In genomic region chr1:119101563-119101962, GRCh38 we compare ENCODE assay signal across 13 cellular contexts. TPM values are rescaled to one million over a fixed set of nuclear protein-coding genes. Genes with fewer than 3 reads are reported as not detected.
DNase-seq lines count a peak whose midpoint lies in the region; ATAC-seq and TF ChIP-seq lines count a peak whose summit lies in the region.
"Had no signal": no experiment of that assay in that cellular context is flagged by ENCODE, and none has a peak within 500 bp of the region (broad histone marks: within the 10 kb centered on the region; RNA-seq: fewer than 3 reads in every experiment).

No MANE protein-coding gene starts in this region.

- WGBS in spleen, 5 donors: 73 to 100% (median 98%) methylated on average over 1 of the region's 1 CpG

- TF ChIP-seq CTCF in BJ (IDR thresholded peaks at IDR 0.05; ENCODE audit: insufficient read depth, low read depth, low read length) (no peak), spleen (IDR thresholded peaks at IDR 0.05 in 8 of 11, conservative IDR thresholded peaks at IDR 0.05 in 3 of 11) (no peak)

- H3K9me3 ChIP-seq in spleen: no peaks in the 10 kb centered on the region

- H3K27me3 ChIP-seq in BJ (ENCODE audit: control insufficient read depth, insufficient read depth, low read length) (no peaks in the 10 kb centered on the region), spleen (replicated peaks in 1 of 7) (no peaks in the 10 kb centered on the region)

- H3K36me3 ChIP-seq in BJ (ENCODE audit: control insufficient read depth, insufficient read depth, low read length): no peaks in the 10 kb centered on the region
- no peaks in the 10 kb centered on the region for H3K36me3 ChIP-seq in spleen

- ATAC-seq in Right ventricle myocardium superior (ENCODE audit: poor library complexity): peak; percentile 86
- no peak for ATAC-seq in activated CD8-positive, alpha-beta memory T cell treated with anti-CD3 and anti-CD28 coated beads, Interleukin-2, amount 10 ng/mL, durations not matched to agents 7 days and 5 days
- ATAC-seq: esophagus mucosa had no signal

- H3K4me3 ChIP-seq in BJ (ENCODE audit: low read depth, low read length) (no peak overlapping the region), skeletal muscle cell (ENCODE audit: low read depth, low read length) (no peak overlapping the region), spleen (no peak overlapping the region)

- TF ChIP-seq POLR2A in spleen (IDR thresholded peaks at IDR 0.05): no peak

- no peak overlapping the region for H3K4me3 Mint-ChIP-seq in activated CD8-positive, alpha-beta memory T cell treated with anti-CD3 and anti-CD28 coated beads, Interleukin-2, amount 10 ng/mL, durations not matched to agents 7 days and 5 days
- no peak overlapping the region for H3K4me3 Mint-ChIP-seq in activated CD4-positive, alpha-beta T cell treated with anti-CD3 and anti-CD28 coated beads, Interleukin-2, amount 10 ng/mL, durations not matched to agents 7 days and 5 days

- no peaks in the 10 kb centered on the region for H3K4me1 ChIP-seq in spleen
- H3K4me1 ChIP-seq: parathyroid adenoma had no signal

- H3K27me3 Mint-ChIP-seq in activated CD8-positive, alpha-beta memory T cell treated with anti-CD3 and anti-CD28 coated beads, Interleukin-2, amount 10 ng/mL, durations not matched to agents 7 days and 5 days: no peaks in the 10 kb centered on the region
- no peaks in the 10 kb centered on the region for H3K27me3 Mint-ChIP-seq in activated CD4-positive, alpha-beta T cell treated with anti-CD3 and anti-CD28 coated beads, Interleukin-2, amount 10 ng/mL, durations not matched to agents 7 days and 5 days

- no peak overlapping the region for H3K27ac Mint-ChIP-seq in activated CD8-positive, alpha-beta memory T cell treated with anti-CD3 and anti-CD28 coated beads, Interleukin-2, amount 10 ng/mL, durations not matched to agents 7 days and 5 days
- no peak overlapping the region for H3K27ac Mint-ChIP-seq in activated CD4-positive, alpha-beta T cell treated with anti-CD3 and anti-CD28 coated beads, Interleukin-2, amount 10 ng/mL, durations not matched to agents 7 days and 5 days

- no peaks in the 10 kb centered on the region for H3K4me1 Mint-ChIP-seq in activated CD8-positive, alpha-beta memory T cell treated with anti-CD3 and anti-CD28 coated beads, Interleukin-2, amount 10 ng/mL, durations not matched to agents 7 days and 5 days
- H3K4me1 Mint-ChIP-seq in activated CD4-positive, alpha-beta T cell treated with anti-CD3 and anti-CD28 coated beads, Interleukin-2, amount 10 ng/mL, durations not matched to agents 7 days and 5 days: no peaks in the 10 kb centered on the region

- no peaks in the 10 kb centered on the region for H3K9me3 Mint-ChIP-seq in activated CD8-positive, alpha-beta memory T cell treated with anti-CD3 and anti-CD28 coated beads, Interleukin-2, amount 10 ng/mL, durations not matched to agents 7 days and 5 days (ENCODE audit: low read depth)
- peaks cover 8% of the 10 kb centered on the region for H3K9me3 Mint-ChIP-seq in activated CD4-positive, alpha-beta T cell treated with anti-CD3 and anti-CD28 coated beads, Interleukin-2, amount 10 ng/mL, durations not matched to agents 7 days and 5 days

- no peaks in the 10 kb centered on the region for H3K36me3 Mint-ChIP-seq in activated CD8-positive, alpha-beta memory T cell treated with anti-CD3 and anti-CD28 coated beads, Interleukin-2, amount 10 ng/mL, durations not matched to agents 7 days and 5 days
- H3K36me3 Mint-ChIP-seq in activated CD4-positive, alpha-beta T cell treated with anti-CD3 and anti-CD28 coated beads, Interleukin-2, amount 10 ng/mL, durations not matched to agents 7 days and 5 days (ENCODE audit: low read depth): no peaks in the 10 kb centered on the region

- CTCF ChIA-PET in BJ (lab: Yijun Ruan, JAX): interaction anchor here (1.0 kb wide), 1 partner anchor 12 kb away, joined by 3 read pairs; no protein-coding TSS in a partner anchor
- CTCF ChIA-PET in activated CD8-positive, alpha-beta memory T cell treated with anti-CD3 and anti-CD28 coated beads, Interleukin-2, amount 10 ng/mL, durations not matched to agents 7 days and 5 days (lab: Charles Lee): no interaction called here
- CTCF ChIA-PET in activated CD4-positive, alpha-beta T cell treated with anti-CD3 and anti-CD28 coated beads, Interleukin-2, amount 10 ng/mL, durations not matched to agents 7 days and 5 days (lab: Charles Lee): interaction anchor here (1.0 kb wide), 1 partner anchor 10 kb away, joined by 3 read pairs; no protein-coding TSS in a partner anchor

- intact Hi-C loops in Right ventricle myocardium superior (cut with DNase I): no loop called here
- intact Hi-C loops in spleen (cut with DNase I; ENCODE audit: low total_unique reads): no loop called here

- H3K27ac ChIP-seq in spleen: no peak overlapping the region

- POLR2A ChIA-PET in BJ (lab: Charles Lee): no interaction called here
- POLR2A ChIA-PET in activated CD4-positive, alpha-beta T cell treated with anti-CD3 and anti-CD28 coated beads, Interleukin-2, amount 10 ng/mL, durations not matched to agents 7 days and 5 days (lab: Charles Lee): no interaction called here

- DNase-seq in BJ (ENCODE audit: low read depth): peak; percentile 26
- peak; percentile 92 for DNase-seq in astrocyte of the hippocampus (ENCODE audit: low read depth, low spot score)
- DNase-seq in Right ventricle myocardium superior: no peak
- DNase-seq in skeletal muscle cell (ENCODE audit: low read depth): peak; percentile 93
- DNase-seq in activated CD8-positive, alpha-beta memory T cell treated with anti-CD3 and anti-CD28 coated beads, Interleukin-2, amount 10 ng/mL, durations not matched to agents 7 days and 5 days: no peak
- DNase-seq in spleen: no peak
- no peak for DNase-seq in COLO829 (ENCODE audit: low spot score)
- no peak for DNase-seq in activated CD4-positive, alpha-beta T cell treated with anti-CD3 and anti-CD28 coated beads, Interleukin-2, amount 10 ng/mL, durations not matched to agents 7 days and 5 days
- DNase-seq: C1 segment of cervical spinal cord, GDM1, NCI-H446 had no signal

RNA-seq across cellular contexts. Expression of gene WARS2, which starts 38.9 kb away (rescaled TPM):
- polyA plus RNA-seq in BJ (2011; rRNA removed) (10.4 and 17.7 TPM in 2 replicates), spleen (1 to 10 TPM; 2.9 to 4.4 (median 4.0) TPM)
- polyA minus RNA-seq in BJ (2011; rRNA and poly(A)+ RNA removed): 14.7 and 16.8 TPM in 2 replicates
- total RNA-seq in Right ventricle myocardium superior (6.5 TPM), spleen (10 to 100 TPM in 4 of 7 donors, 1 to 10 TPM in 3; 7.6 to 13.0 (median 10.5) TPM)
- total RNA-seq in activated CD8-positive, alpha-beta memory T cell treated with anti-CD3 and anti-CD28 coated beads, Interleukin-2, amount 10 ng/mL, durations not matched to agents 7 days and 5 days: 10 to 100 TPM; 12.0 to 14.0 TPM
- total RNA-seq in activated CD4-positive, alpha-beta T cell treated with anti-CD3 and anti-CD28 coated beads, Interleukin-2, amount 10 ng/mL, durations not matched to agents 7 days and 5 days: 10 to 100 TPM; 10.3 to 12.9 TPM

Comparison
In these comparisons a context has a peak if more than half of its experiments do, and no peak if none do; other contexts are left out.
1. DNase-seq: peak in BJ (single experiment), astrocyte of the hippocampus (single experiment) and skeletal muscle cell (single experiment); none in Right ventricle myocardium superior (single experiment), activated CD8-positive, alpha-beta memory T cell treated with anti-CD3 and anti-CD28 coated beads, Interleukin-2, amount 10 ng/mL, durations not matched to agents 7 days and 5 days (single experiment), spleen (single experiment), COLO829 (single experiment) and activated CD4-positive, alpha-beta T cell treated with anti-CD3 and anti-CD28 coated beads, Interleukin-2, amount 10 ng/mL, durations not matched to agents 7 days and 5 days (single experiment).